Comparison of ENCODE assay signal across 24 cellular contexts in genomic region chr13:80612804-80613203, GRCh38.
"Had no signal": no experiment of that assay in that cellular context is flagged by ENCODE, and none has a peak within 500 bp of the region (broad histone marks: within the 10 kb centered on the region; RNA-seq: fewer than 3 reads in every experiment).

No MANE protein-coding gene starts in this region.

- H3K9me3 ChIP-seq: body of pancreas, SJSA1 had no signal

- DNase-seq: activated CD4-positive, alpha-beta T cell treated with anti-CD3 and anti-CD28 coated beads for 4 hours; activated CD8-positive, alpha-beta memory T cell treated with anti-CD3 and anti-CD28 coated beads, Interleukin-2, amount 50 U/mL, for 4 hours; activated CD8-positive, alpha-beta T cell treated with anti-CD3 and anti-CD28 coated beads for 36 hours; activated effector memory CD4-positive, alpha-beta T cell treated with Interleukin-2 at 50 U/mL for 16 hours; activated naive CD4-positive, alpha-beta T cell; activated T-cell treated with anti-CD3 and anti-CD28 coated beads, Interleukin-2, amount 50 U/mL, for 1 hour; aorta; body of pancreas; IMR-90; KG1; NCI-H1092; NCI-H1417; NCI-H1930; NCI-H345; NCI-H510A; NCI-H69; NK-92 treated with Interleukin-12 subunit alpha and Interleukin-12 subunit beta, amount 100 ng/mL, for 24 hours; OCI-M1; RPMI8226; SHP77 had no signal

- H3K4me1 ChIP-seq: body of pancreas, SJSA1 had no signal

- ATAC-seq: activated CD4-positive, CD25-positive, alpha-beta regulatory T cell treated with anti-CD3 and anti-CD28 coated beads, Interleukin-2, amount 50 U/mL, for 24 hours; activated CD8-positive, alpha-beta T cell treated with anti-CD3 and anti-CD28 coated beads for 36 hours; body of pancreas; Panc1 had no signal

- H3K36me3 ChIP-seq: SJSA1 had no signal

- FAIRE-seq: bronchial epithelial cell had no signal

- H3K27ac ChIP-seq: body of pancreas, SJSA1 had no signal

- H3K27me3 ChIP-seq: body of pancreas, SJSA1 had no signal

- H3K4me3 ChIP-seq: body of pancreas, SJSA1 had no signal
